ENCODE assay signal across 17 cellular contexts in genomic region chr14:68929623-68930307, GRCh38. TPM values are rescaled to one million over a fixed set of nuclear protein-coding genes. Genes with fewer than 3 reads are reported as not detected.
A peak's percentile ranks its signal among the peaks of the same experiment; 100 is the strongest.
DNase-seq lines count a peak whose midpoint lies in the region; FAIRE-seq and TF ChIP-seq lines count a peak whose summit lies in the region.
"Had no signal": no experiment of that assay in that cellular context is flagged by ENCODE, and none has a peak within 500 bp of the region (broad histone marks: within the 10 kb centered on the region; RNA-seq: fewer than 3 reads in every experiment).

No MANE protein-coding gene starts in this region.

- H3F3A ChIP-seq in neural progenitor cell (ENCODE audit: low read depth) = no peaks in the 10 kb centered on the region

- no peak overlapping the region for H2BK120ac ChIP-seq in mesendoderm (ENCODE audit: low read depth, low read length)

- H3K4me3 ChIP-seq in mesendoderm (ENCODE audit: low read length) (no peak overlapping the region), neural progenitor cell (no peak overlapping the region)
- H3K4me3 ChIP-seq: gastrocnemius medialis had no signal

- H3K56ac ChIP-seq in mesendoderm (ENCODE audit: low read length) = no peak overlapping the region

- FAIRE-seq in urothelium cell line (lab: Jason Lieb, UNC) = peak; percentile 37
- FAIRE-seq: A204.1 had no signal

- H4K5ac ChIP-seq in mesendoderm (ENCODE audit: low read length) = no peak overlapping the region

- H3K18ac ChIP-seq in mesendoderm (ENCODE audit: low read length) = no peak overlapping the region

- no peak overlapping the region for H2BK15ac ChIP-seq in mesendoderm (replicated peaks; ENCODE audit: low read depth)

- DNase-seq in activated naive CD4-positive, alpha-beta T cell treated with Interleukin-2 at 50 U/mL for 16 hours = no peak
- DNase-seq in amniotic epithelial cell (ENCODE audit: low read depth) (peak; percentile 20), mesendoderm (no peak), urothelium cell line (ENCODE audit: low spot score) (no peak), neural progenitor cell (ENCODE audit: low spot score) (no peak), KG1 (lab: John Stamatoyannopoulos, UW) (no peak), A172 (ENCODE audit: low spot score) (no peak)
- DNase-seq: activated CD4-positive, alpha-beta T cell treated with anti-CD3 and anti-CD28 coated beads for 48 hours; activated T-cell treated with anti-CD3 and anti-CD28 coated beads, Interleukin-2, amount 50 U/mL, for 48 hours; Caco-2; endodermal cell; gastrocnemius medialis; NCI-H2029 treated with DMSO at 0.1 percent for 48 hours; NCI-H526 had no signal

- no peak overlapping the region for H3K27ac ChIP-seq in mesendoderm (ENCODE audit: low read depth, low read length)
- no peak overlapping the region for H3K27ac ChIP-seq in neural progenitor cell

- no peak overlapping the region for H2AFZ ChIP-seq in neural progenitor cell (replicated peaks)

- H3K4me1 ChIP-seq in mesendoderm (ENCODE audit: control insufficient read depth, low read depth, low read length) (no peaks in the 10 kb centered on the region), neural progenitor cell (peaks cover 11% of the 10 kb centered on the region)
- H3K4me1 ChIP-seq: gastrocnemius medialis had no signal

- peak overlapping the region; percentile 31 for H3K23ac ChIP-seq in mesendoderm (ENCODE audit: low read length)

- no CpG with 5 or more reads among the region's 12 CpGs for WGBS in mesendoderm (ENCODE audit: extremely low coverage, insufficient coverage, low lambda C conversion rate)

- peak overlapping the region; percentile 7 for H3K4me3 Mint-ChIP-seq in activated naive CD4-positive, alpha-beta T cell treated with anti-CD3 and anti-CD28 coated beads, Interleukin-2, amount 50 U/mL, for 24 hours
- no peak overlapping the region for H3K4me3 Mint-ChIP-seq in neural progenitor cell
- H3K4me3 Mint-ChIP-seq: endodermal cell; stimulated activated memory B cell treated with anti-CD40 and anti-IgM and Interleukin-4, amounts not matched to agents 10 μg/mL and 1 μg/mL and 100 μg/mL, for 72 hours had no signal

- H2BK5ac ChIP-seq in mesendoderm (ENCODE audit: low read length) = no peak overlapping the region

- H3K79me1 ChIP-seq in mesendoderm (ENCODE audit: low read length) = peaks cover 40% of the 10 kb centered on the region

- H3K27ac Mint-ChIP-seq in activated naive CD4-positive, alpha-beta T cell treated with anti-CD3 and anti-CD28 coated beads, Interleukin-2, amount 50 U/mL, for 24 hours = peak overlapping the region; percentile 71
- H3K27ac Mint-ChIP-seq in neural progenitor cell = no peak overlapping the region
- H3K27ac Mint-ChIP-seq: stimulated activated memory B cell treated with anti-CD40 and anti-IgM and Interleukin-4, amounts not matched to agents 10 μg/mL and 1 μg/mL and 100 μg/mL, for 72 hours had no signal

- H4K8ac ChIP-seq in mesendoderm (ENCODE audit: low read depth, low read length) = no peak overlapping the region

- H3K4me2 ChIP-seq in mesendoderm (ENCODE audit: low read length) (no peak overlapping the region), neural progenitor cell (no peak overlapping the region)

- H3K27me3 Mint-ChIP-seq in activated naive CD4-positive, alpha-beta T cell treated with anti-CD3 and anti-CD28 coated beads, Interleukin-2, amount 50 U/mL, for 24 hours = no peaks in the 10 kb centered on the region
- no peaks in the 10 kb centered on the region for H3K27me3 Mint-ChIP-seq in neural progenitor cell (ENCODE audit: insufficient read depth, low read depth)

- H3K9ac ChIP-seq in mesendoderm (ENCODE audit: low read length) = no peak overlapping the region
- H3K9ac ChIP-seq in neural progenitor cell = no peak overlapping the region

- TF ChIP-seq CTCF in neural progenitor cell (IDR thresholded peaks at IDR 0.05) = no peak

- H3K9me3 ChIP-seq in neural progenitor cell (ENCODE audit: low read depth) = no peaks in the 10 kb centered on the region
- H3K9me3 ChIP-seq: Caco-2, gastrocnemius medialis had no signal

- no peaks in the 10 kb centered on the region for H3K9me3 Mint-ChIP-seq in activated naive CD4-positive, alpha-beta T cell treated with anti-CD3 and anti-CD28 coated beads, Interleukin-2, amount 50 U/mL, for 24 hours
- peaks cover 9% of the 10 kb centered on the region for H3K9me3 Mint-ChIP-seq in neural progenitor cell
- H3K9me3 Mint-ChIP-seq: endodermal cell had no signal

- H3K27me3 ChIP-seq in mesendoderm (ENCODE audit: insufficient read depth, low read length, poor library complexity) (no peaks in the 10 kb centered on the region), neural progenitor cell (no peaks in the 10 kb centered on the region)
- H3K27me3 ChIP-seq: gastrocnemius medialis had no signal

- H3K4me1 Mint-ChIP-seq in activated naive CD4-positive, alpha-beta T cell treated with anti-CD3 and anti-CD28 coated beads, Interleukin-2, amount 50 U/mL, for 24 hours = peaks cover 91% of the 10 kb centered on the region
- H3K4me1 Mint-ChIP-seq in neural progenitor cell = peaks cover 31% of the 10 kb centered on the region
- H3K4me1 Mint-ChIP-seq: stimulated activated memory B cell treated with anti-CD40 and anti-IgM and Interleukin-4, amounts not matched to agents 10 μg/mL and 1 μg/mL and 100 μg/mL, for 72 hours had no signal

- no peak overlapping the region for H2AK5ac ChIP-seq in mesendoderm (ENCODE audit: low read length)

- H3K79me2 ChIP-seq in mesendoderm (ENCODE audit: control insufficient read depth, insufficient read depth, low read length) (peaks cover 88% of the 10 kb centered on the region), neural progenitor cell (ENCODE audit: low read depth) (peaks cover 78% of the 10 kb centered on the region)

- H3K36me3 ChIP-seq in mesendoderm (ENCODE audit: control insufficient read depth, insufficient read depth, low read length) (no peaks in the 10 kb centered on the region), neural progenitor cell (no peaks in the 10 kb centered on the region)
- H3K36me3 ChIP-seq: gastrocnemius medialis had no signal

- no peak overlapping the region for H3K4ac ChIP-seq in mesendoderm (ENCODE audit: low read depth, low read length)

- peaks cover 58% of the 10 kb centered on the region for H4K20me1 ChIP-seq in neural progenitor cell (ENCODE audit: low read depth)

- peaks cover 15% of the 10 kb centered on the region for H3K36me3 Mint-ChIP-seq in activated naive CD4-positive, alpha-beta T cell treated with anti-CD3 and anti-CD28 coated beads, Interleukin-2, amount 50 U/mL, for 24 hours
- peaks cover 14% of the 10 kb centered on the region for H3K36me3 Mint-ChIP-seq in neural progenitor cell

RNA-seq across cellular contexts. Expression of gene ACTN1, which starts 49.3 kb away (rescaled TPM):
- 242 TPM for polyA plus RNA-seq in mesendoderm (2013, experiment 1 of 2)
- polyA plus RNA-seq in mesendoderm (2013, experiment 2 of 2) = 251 TPM
- total RNA-seq in neural progenitor cell (ENCODE audit: low replicate concordance) = 70.7 and 97.7 TPM in 2 replicates
- 146 and 148 TPM in 2 replicates for total RNA-seq in A172 (2014; rRNA removed; shearing (Covaris generic))
